ENCODE assay signal across 8 cellular contexts in genomic region chr10:60032723-60033122, GRCh38.
DNase-seq lines count a peak whose midpoint lies in the region; ATAC-seq and TF ChIP-seq lines count a peak whose summit lies in the region.

No MANE protein-coding gene starts in this region.

- no peak overlapping the region for H3K4me3 Mint-ChIP-seq in activated naive CD4-positive, alpha-beta T cell treated with anti-CD3 and anti-CD28 coated beads, Interleukin-2, amount 10 ng/mL, durations not matched to agents 7 days and 5 days

- DNase-seq in AG09319 (ENCODE audit: extremely low read depth, low read depth) (peak; percentile 5), NCI-H82 treated with DMSO at 0.1 percent for 48 hours (lab: John Stamatoyannopoulos, UW; ENCODE audit: unreplicated experiment) (peak; percentile 20), right atrium auricular region (ENCODE audit: low spot score) (no peak)
- peak; percentile 60 for DNase-seq in activated naive CD4-positive, alpha-beta T cell treated with anti-CD3 and anti-CD28 coated beads, Interleukin-2, amount 10 ng/mL, durations not matched to agents 7 days and 5 days
- DNase-seq in stimulated activated CD4-positive, alpha-beta T cell treated with anti-CD3 and anti-CD28 coated beads, Interleukin-12 subunit alpha, Interleukin-12 subunit beta, amount 100 ng/mL, for 4 hours, result peak; percentile 14

- TF ChIP-seq CTCF in AG09319 (IDR thresholded peaks at IDR 0.05; ENCODE audit: low read depth, low read length) (peak; percentile 37), right atrium auricular region (IDR thresholded peaks at IDR 0.05) (peak in 1 of 2 donors; percentile 55)

- no peaks in the 10 kb centered on the region for H3K27me3 ChIP-seq in right atrium auricular region

- no peaks in the 10 kb centered on the region for H3K9me3 ChIP-seq in right atrium auricular region

- peak; percentile 57 for ATAC-seq in GM18502 (IDR thresholded peaks at IDR 0.05; ENCODE audit: poor library complexity, unreplicated experiment)
- peak; percentile 57 for ATAC-seq in HG03354 (IDR thresholded peaks at IDR 0.05; ENCODE audit: poor library complexity, severe bottlenecking, unreplicated experiment)
- no peak for ATAC-seq in HG02763 (IDR thresholded peaks at IDR 0.05; ENCODE audit: unreplicated experiment)

- no peaks in the 10 kb centered on the region for H3K9me3 Mint-ChIP-seq in activated naive CD4-positive, alpha-beta T cell treated with anti-CD3 and anti-CD28 coated beads, Interleukin-2, amount 10 ng/mL, durations not matched to agents 7 days and 5 days

- H3K27me3 Mint-ChIP-seq in activated naive CD4-positive, alpha-beta T cell treated with anti-CD3 and anti-CD28 coated beads, Interleukin-2, amount 10 ng/mL, durations not matched to agents 7 days and 5 days, result no peaks in the 10 kb centered on the region

- H3K27ac Mint-ChIP-seq in activated naive CD4-positive, alpha-beta T cell treated with anti-CD3 and anti-CD28 coated beads, Interleukin-2, amount 10 ng/mL, durations not matched to agents 7 days and 5 days, result no peak overlapping the region

- peak overlapping the region; percentile 31 to 65 for H3K27ac ChIP-seq in right atrium auricular region

- H3K4me1 Mint-ChIP-seq in activated naive CD4-positive, alpha-beta T cell treated with anti-CD3 and anti-CD28 coated beads, Interleukin-2, amount 10 ng/mL, durations not matched to agents 7 days and 5 days, result no peaks in the 10 kb centered on the region

- H3K36me3 ChIP-seq in right atrium auricular region, result no peaks in the 10 kb centered on the region

- CTCF ChIA-PET in activated naive CD4-positive, alpha-beta T cell treated with anti-CD3 and anti-CD28 coated beads, Interleukin-2, amount 10 ng/mL, durations not matched to agents 7 days and 5 days (lab: Charles Lee), result interaction anchor here (0.6 to 1.2 kb wide), 2 partner anchors 168 to 425 kb away, joined by 3 to 5 read pairs; no protein-coding TSS in a partner anchor

- H3K36me3 Mint-ChIP-seq in activated naive CD4-positive, alpha-beta T cell treated with anti-CD3 and anti-CD28 coated beads, Interleukin-2, amount 10 ng/mL, durations not matched to agents 7 days and 5 days, result no peaks in the 10 kb centered on the region

- peaks cover 0 to 5% of the 10 kb centered on the region in 2 donors for H3K4me1 ChIP-seq in right atrium auricular region

- H3K4me3 ChIP-seq in right atrium auricular region, result no peak overlapping the region
